In genomic region chr4:65983062-65983461, GRCh38 we compare ENCODE assay signal across 21 cellular contexts.
"Had no signal": no experiment of that assay in that cellular context is flagged by ENCODE, and none has a peak within 500 bp of the region (broad histone marks: within the 10 kb centered on the region; RNA-seq: fewer than 3 reads in every experiment).

No MANE protein-coding gene starts in this region.

- H3K4me3 Mint-ChIP-seq: activated naive CD4-positive, alpha-beta T cell treated with anti-CD3 and anti-CD28 coated beads, Interleukin-2, amount 50 U/mL, for 24 hours; activated T-cell treated with anti-CD3 and anti-CD28 coated beads, Interleukin-2, amount 50 U/mL, for 72 hours; brain; naive thymus-derived CD4-positive, alpha-beta T cell; neural progenitor cell had no signal

- H3K27ac ChIP-seq: adrenal gland, neural progenitor cell, pancreas, sigmoid colon, uterus, WERI-Rb-1 had no signal

- H3K4me1 ChIP-seq: adrenal gland, neural progenitor cell, pancreas, sigmoid colon, tibial nerve, uterus had no signal

- H3K4me1 Mint-ChIP-seq: activated naive CD4-positive, alpha-beta T cell treated with anti-CD3 and anti-CD28 coated beads, Interleukin-2, amount 50 U/mL, for 24 hours; brain; naive thymus-derived CD4-positive, alpha-beta T cell; neural progenitor cell had no signal

- H3K9me3 ChIP-seq: adrenal gland, pancreas, sigmoid colon, tibial nerve, uterus had no signal

- DNase-seq: activated CD4-positive, alpha-beta T cell treated with anti-CD3 and anti-CD28 coated beads for 1 hour; activated CD4-positive, alpha-beta T cell treated with anti-CD3 and anti-CD28 coated beads, Interleukin-2, amount 50 U/mL, for 4 hours; activated effector memory CD4-positive, alpha-beta T cell treated with anti-CD3 and anti-CD28 coated beads, Interleukin-2, amount 50 U/mL, for 16 hours; activated T-cell treated with anti-CD3 and anti-CD28 coated beads, Interleukin-2, amount 50 U/mL, for 72 hours; adrenal gland; cortex of kidney; kidney glomerular epithelial cell; mesenchymal stem cell; naive thymus-derived CD4-positive, alpha-beta T cell; sigmoid colon; stimulated activated CD8-positive, alpha-beta memory T cell treated with anti-CD3 and anti-CD28 coated beads, Interleukin-4, amount 100 ng/mL, for 48 hours; stimulated activated naive CD4-positive, alpha-beta T cell; SW 1271; T-helper 2 cell; uterus; WERI-Rb-1 had no signal

- H3K4me2 ChIP-seq: neural progenitor cell had no signal

- H3K36me3 ChIP-seq: adrenal gland, neural progenitor cell, pancreas, sigmoid colon, tibial nerve, uterus, WERI-Rb-1 had no signal

- H3K27me3 ChIP-seq: adrenal gland, neural progenitor cell, pancreas, sigmoid colon, tibial nerve, uterus had no signal

- H3K36me3 Mint-ChIP-seq: activated naive CD4-positive, alpha-beta T cell treated with anti-CD3 and anti-CD28 coated beads, Interleukin-2, amount 50 U/mL, for 24 hours; brain; naive thymus-derived CD4-positive, alpha-beta T cell; neural progenitor cell had no signal

- H3K4me3 ChIP-seq: adrenal gland, neural progenitor cell, pancreas, sigmoid colon, tibial nerve, uterus had no signal

- H2AFZ ChIP-seq: neural progenitor cell had no signal

- H3K27ac Mint-ChIP-seq: activated naive CD4-positive, alpha-beta T cell treated with anti-CD3 and anti-CD28 coated beads, Interleukin-2, amount 50 U/mL, for 24 hours; activated T-cell treated with anti-CD3 and anti-CD28 coated beads, Interleukin-2, amount 50 U/mL, for 72 hours; naive thymus-derived CD4-positive, alpha-beta T cell; neural progenitor cell had no signal

- H3K27me3 Mint-ChIP-seq: activated naive CD4-positive, alpha-beta T cell treated with anti-CD3 and anti-CD28 coated beads, Interleukin-2, amount 50 U/mL, for 24 hours; naive thymus-derived CD4-positive, alpha-beta T cell had no signal

- ATAC-seq: activated T-cell treated with anti-CD3 and anti-CD28 coated beads, Interleukin-2, amount 50 U/mL, for 72 hours; naive thymus-derived CD4-positive, alpha-beta T cell; pancreas had no signal
